1 cellular context compared by ENCODE assay signal in the genomic region with DNA sequence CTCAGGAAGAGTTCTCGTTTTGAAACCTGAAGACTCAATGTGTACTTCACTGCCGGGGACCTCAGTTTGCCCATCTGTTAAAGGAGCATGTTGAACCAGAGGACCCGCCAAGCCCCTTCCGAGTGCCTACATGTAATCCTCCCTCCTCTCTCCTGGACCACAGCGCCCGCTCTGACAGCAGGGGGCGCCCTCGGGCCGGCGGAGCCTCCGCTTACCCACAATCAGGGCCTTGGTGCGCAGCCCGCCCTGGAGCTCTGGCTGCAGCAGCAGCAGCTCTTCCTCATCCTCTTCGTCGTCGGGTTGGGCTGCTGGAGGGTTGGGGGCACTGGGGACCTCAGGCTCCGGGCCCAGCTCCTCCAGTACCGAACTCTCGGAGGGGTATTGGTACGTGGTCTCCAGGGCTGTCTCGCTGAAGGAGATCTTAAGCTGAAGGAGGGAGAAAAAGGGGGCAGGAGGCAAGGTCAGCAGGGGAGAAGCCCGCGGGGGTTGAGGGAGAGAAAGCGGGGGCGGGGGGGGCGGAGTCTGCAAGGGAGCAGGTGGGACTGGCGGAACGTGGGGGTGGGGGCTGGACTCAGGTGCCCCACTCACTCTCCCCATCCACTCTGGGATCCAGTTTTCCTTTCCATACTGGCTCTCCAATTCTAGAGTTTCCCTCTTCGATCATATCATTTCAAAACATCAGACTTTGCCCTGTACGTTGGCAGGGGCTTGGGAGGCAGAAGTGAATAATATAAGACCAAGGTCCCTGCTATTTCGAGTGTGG.
TF ChIP-seq lines count a peak whose summit lies in the region.

No MANE protein-coding gene starts in this region.

TF ChIP-seq in K562, 482 proteins besides CTCF, POLR2A, EP300 and RAD21 (continued from another document and continues in another):
- TF ChIP-seq, protein P1, sequence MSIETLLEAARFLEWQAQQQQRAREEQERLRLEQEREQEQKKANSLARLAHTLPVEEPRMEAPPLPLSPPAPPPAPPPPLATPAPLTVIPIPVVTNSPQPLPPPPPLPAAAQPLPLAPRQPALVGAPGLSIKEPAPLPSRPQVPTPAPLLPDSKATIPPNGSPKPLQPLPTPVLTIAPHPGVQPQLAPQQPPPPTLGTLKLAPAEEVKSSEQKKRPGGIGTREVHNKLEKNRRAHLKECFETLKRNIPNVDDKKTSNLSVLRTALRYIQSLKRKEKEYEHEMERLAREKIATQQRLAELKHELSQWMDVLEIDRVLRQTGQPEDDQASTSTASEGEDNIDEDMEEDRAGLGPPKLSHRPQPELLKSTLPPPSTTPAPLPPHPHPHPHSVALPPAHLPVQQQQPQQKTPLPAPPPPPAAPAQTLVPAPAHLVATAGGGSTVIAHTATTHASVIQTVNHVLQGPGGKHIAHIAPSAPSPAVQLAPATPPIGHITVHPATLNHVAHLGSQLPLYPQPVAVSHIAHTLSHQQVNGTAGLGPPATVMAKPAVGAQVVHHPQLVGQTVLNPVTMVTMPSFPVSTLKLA (conservative IDR thresholded peaks at IDR 0.05) = 0 out of 4 replicates have a peak, but pooled peaks of 1 of the 2 experiments have one; percentile 14
- TF ChIP-seq, protein P2, sequence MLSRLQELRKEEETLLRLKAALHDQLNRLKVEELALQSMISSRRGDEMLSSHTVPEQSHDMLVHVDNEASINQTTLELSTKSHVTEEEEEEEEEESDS (CRISPR knock-in tag; IDR thresholded peaks at IDR 0.05) = no peak
- TF ChIP-seq NEUROD1 (IDR thresholded peaks at IDR 0.05; ENCODE audit: borderline replicate concordance, low read depth, low read length, partially characterized antibody) = peak; percentile 59
- TF ChIP-seq, protein P3, sequence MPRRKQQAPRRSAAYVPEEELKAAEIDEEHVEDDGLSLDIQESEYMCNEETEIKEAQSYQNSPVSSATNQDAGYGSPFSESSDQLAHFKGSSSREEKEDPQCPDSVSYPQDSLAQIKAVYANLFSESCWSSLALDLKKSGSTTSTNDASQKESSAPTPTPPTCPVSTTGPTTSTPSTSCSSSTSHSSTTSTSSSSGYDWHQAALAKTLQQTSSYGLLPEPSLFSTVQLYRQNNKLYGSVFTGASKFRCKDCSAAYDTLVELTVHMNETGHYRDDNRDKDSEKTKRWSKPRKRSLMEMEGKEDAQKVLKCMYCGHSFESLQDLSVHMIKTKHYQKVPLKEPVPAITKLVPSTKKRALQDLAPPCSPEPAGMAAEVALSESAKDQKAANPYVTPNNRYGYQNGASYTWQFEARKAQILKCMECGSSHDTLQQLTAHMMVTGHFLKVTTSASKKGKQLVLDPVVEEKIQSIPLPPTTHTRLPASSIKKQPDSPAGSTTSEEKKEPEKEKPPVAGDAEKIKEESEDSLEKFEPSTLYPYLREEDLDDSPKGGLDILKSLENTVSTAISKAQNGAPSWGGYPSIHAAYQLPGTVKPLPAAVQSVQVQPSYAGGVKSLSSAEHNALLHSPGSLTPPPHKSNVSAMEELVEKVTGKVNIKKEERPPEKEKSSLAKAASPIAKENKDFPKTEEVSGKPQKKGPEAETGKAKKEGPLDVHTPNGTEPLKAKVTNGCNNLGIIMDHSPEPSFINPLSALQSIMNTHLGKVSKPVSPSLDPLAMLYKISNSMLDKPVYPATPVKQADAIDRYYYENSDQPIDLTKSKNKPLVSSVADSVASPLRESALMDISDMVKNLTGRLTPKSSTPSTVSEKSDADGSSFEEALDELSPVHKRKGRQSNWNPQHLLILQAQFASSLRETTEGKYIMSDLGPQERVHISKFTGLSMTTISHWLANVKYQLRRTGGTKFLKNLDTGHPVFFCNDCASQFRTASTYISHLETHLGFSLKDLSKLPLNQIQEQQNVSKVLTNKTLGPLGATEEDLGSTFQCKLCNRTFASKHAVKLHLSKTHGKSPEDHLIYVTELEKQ (CRISPR knock-in tag; IDR thresholded peaks at IDR 0.05) = no peak
- peak in 1 of 2 experiments; percentile 41; a peak in 1 of 4 replicates for TF ChIP-seq HDAC1 (IDR thresholded peaks at IDR 0.05)
- peak; percentile 72 for TF ChIP-seq LCOR (CRISPR knock-in tag; IDR thresholded peaks at IDR 0.05)
- TF ChIP-seq TCF7L2 (IDR thresholded peaks at IDR 0.05; ENCODE audit: low read depth, low read length) = no peak
- no peak for TF ChIP-seq ZNF324 (CRISPR knock-in tag; IDR thresholded peaks at IDR 0.05)
- TF ChIP-seq U2AF2 (optimal IDR thresholded peaks at IDR 0.05; ENCODE audit: low read depth, low read length) = no peak
- peak; percentile 41; the same call in 1 of the 2 replicates for TF ChIP-seq ETV1 (tag; conservative IDR thresholded peaks at IDR 0.05; ENCODE audit: low read depth)
- 0 out of 2 replicates have a peak, but pooled peaks have one; percentile 22 for TF ChIP-seq TEAD4 (IDR thresholded peaks at IDR 0.05; ENCODE audit: low read length)
- no peak for TF ChIP-seq TEAD4 (CRISPR knock-in tag; IDR thresholded peaks at IDR 0.05; ENCODE audit: borderline replicate concordance)
- TF ChIP-seq SOX6 (IDR thresholded peaks at IDR 0.05) = peak; percentile 51; the same call in 1 of the 2 replicates
- TF ChIP-seq RB1 (IDR thresholded peaks at IDR 0.05; ENCODE audit: low read depth) = peak; percentile 96
- TF ChIP-seq PHB2 (IDR thresholded peaks at IDR 0.05; ENCODE audit: low read depth) = no peak
- TF ChIP-seq ZBTB7A (IDR thresholded peaks at IDR 0.05; ENCODE audit: borderline replicate concordance, control insufficient read depth, low read depth, low read length) = peak; percentile 92
- TF ChIP-seq HOXB6 (CRISPR knock-in tag; IDR thresholded peaks at IDR 0.05; ENCODE audit: borderline replicate concordance) = no peak
- no peak for TF ChIP-seq RHOXF2B (CRISPR knock-in tag; conservative IDR thresholded peaks at IDR 0.05)
- TF ChIP-seq BRF1 (IDR thresholded peaks at IDR 0.05; ENCODE audit: borderline replicate concordance, extremely low read depth, insufficient read length) = no peak
- 0 out of 2 replicates have a peak, but pooled peaks have one; percentile 17 for TF ChIP-seq ELF4 (CRISPR knock-in tag; IDR thresholded peaks at IDR 0.05)
- no peak for TF ChIP-seq ELF2 (CRISPR knock-in tag; IDR thresholded peaks at IDR 0.05)
- peak; percentile 75 for TF ChIP-seq EGR1 (conservative IDR thresholded peaks at IDR 0.05)
- TF ChIP-seq ZNF436 (CRISPR knock-in tag; IDR thresholded peaks at IDR 0.05) = no peak
- peak; percentile 76 to 80 for TF ChIP-seq NRF1 (conservative IDR thresholded peaks at IDR 0.05 in 1 of 2, IDR thresholded peaks at IDR 0.05 in 1 of 2)
- peak; percentile 48 for TF ChIP-seq CREM (IDR thresholded peaks at IDR 0.05; ENCODE audit: low read depth)
- TF ChIP-seq, protein P4, sequence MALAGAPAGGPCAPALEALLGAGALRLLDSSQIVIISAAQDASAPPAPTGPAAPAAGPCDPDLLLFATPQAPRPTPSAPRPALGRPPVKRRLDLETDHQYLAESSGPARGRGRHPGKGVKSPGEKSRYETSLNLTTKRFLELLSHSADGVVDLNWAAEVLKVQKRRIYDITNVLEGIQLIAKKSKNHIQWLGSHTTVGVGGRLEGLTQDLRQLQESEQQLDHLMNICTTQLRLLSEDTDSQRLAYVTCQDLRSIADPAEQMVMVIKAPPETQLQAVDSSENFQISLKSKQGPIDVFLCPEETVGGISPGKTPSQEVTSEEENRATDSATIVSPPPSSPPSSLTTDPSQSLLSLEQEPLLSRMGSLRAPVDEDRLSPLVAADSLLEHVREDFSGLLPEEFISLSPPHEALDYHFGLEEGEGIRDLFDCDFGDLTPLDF (CRISPR knock-in tag; IDR thresholded peaks at IDR 0.05) = 0 out of 2 replicates have a peak, but pooled peaks have one; percentile 47
- TF ChIP-seq TCF7 (IDR thresholded peaks at IDR 0.05; ENCODE audit: borderline replicate concordance) = no peak
- TF ChIP-seq ATF1 (CRISPR knock-in tag; IDR thresholded peaks at IDR 0.05) = no peak
- TF ChIP-seq ATF1 (tag; IDR thresholded peaks at IDR 0.05) = 0 out of 2 replicates have a peak, but pooled peaks have one; percentile 12
- no peak for TF ChIP-seq NCOA6 (IDR thresholded peaks at IDR 0.05)
- peak; percentile 66 for TF ChIP-seq JUND (IDR thresholded peaks at IDR 0.05; ENCODE audit: borderline replicate concordance, low read depth, low read length)
- TF ChIP-seq JUND (tag; IDR thresholded peaks at IDR 0.05; ENCODE audit: borderline replicate concordance, low read depth, low read length) = no peak; the same call in 2 of the 3 replicates
- no peak for TF ChIP-seq MCM2 (IDR thresholded peaks at IDR 0.05; ENCODE audit: low read depth)
- peak; percentile 25 for TF ChIP-seq KDM5B (IDR thresholded peaks at IDR 0.05; ENCODE audit: insufficient replicate concordance, low read depth, low read length)
- TF ChIP-seq GABPA (tag; conservative IDR thresholded peaks at IDR 0.05; ENCODE audit: low read depth) = no peak
- peak; percentile 43 for TF ChIP-seq HMGN3 (IDR thresholded peaks at IDR 0.05; ENCODE audit: borderline replicate concordance, extremely low read depth, insufficient read length, low read depth, low read length)
- TF ChIP-seq, protein P5, sequence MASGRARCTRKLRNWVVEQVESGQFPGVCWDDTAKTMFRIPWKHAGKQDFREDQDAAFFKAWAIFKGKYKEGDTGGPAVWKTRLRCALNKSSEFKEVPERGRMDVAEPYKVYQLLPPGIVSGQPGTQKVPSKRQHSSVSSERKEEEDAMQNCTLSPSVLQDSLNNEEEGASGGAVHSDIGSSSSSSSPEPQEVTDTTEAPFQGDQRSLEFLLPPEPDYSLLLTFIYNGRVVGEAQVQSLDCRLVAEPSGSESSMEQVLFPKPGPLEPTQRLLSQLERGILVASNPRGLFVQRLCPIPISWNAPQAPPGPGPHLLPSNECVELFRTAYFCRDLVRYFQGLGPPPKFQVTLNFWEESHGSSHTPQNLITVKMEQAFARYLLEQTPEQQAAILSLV (tag; IDR thresholded peaks at IDR 0.05) = no peak
- no peak for TF ChIP-seq ILF3 (IDR thresholded peaks at IDR 0.05; ENCODE audit: borderline replicate concordance)
- 0 out of 2 replicates have a peak, but pooled peaks have one; percentile 38 for TF ChIP-seq L3MBTL2 (IDR thresholded peaks at IDR 0.05)
- peak; percentile 60 for TF ChIP-seq KLF16 (IDR thresholded peaks at IDR 0.05)
- TF ChIP-seq POLR2G (IDR thresholded peaks at IDR 0.05; ENCODE audit: low read depth, low read length) = peak; percentile 61
- TF ChIP-seq ZNF274 (IDR thresholded peaks at IDR 0.05; ENCODE audit: borderline replicate concordance, low read depth, low read length) = no peak
- TF ChIP-seq, protein P6, sequence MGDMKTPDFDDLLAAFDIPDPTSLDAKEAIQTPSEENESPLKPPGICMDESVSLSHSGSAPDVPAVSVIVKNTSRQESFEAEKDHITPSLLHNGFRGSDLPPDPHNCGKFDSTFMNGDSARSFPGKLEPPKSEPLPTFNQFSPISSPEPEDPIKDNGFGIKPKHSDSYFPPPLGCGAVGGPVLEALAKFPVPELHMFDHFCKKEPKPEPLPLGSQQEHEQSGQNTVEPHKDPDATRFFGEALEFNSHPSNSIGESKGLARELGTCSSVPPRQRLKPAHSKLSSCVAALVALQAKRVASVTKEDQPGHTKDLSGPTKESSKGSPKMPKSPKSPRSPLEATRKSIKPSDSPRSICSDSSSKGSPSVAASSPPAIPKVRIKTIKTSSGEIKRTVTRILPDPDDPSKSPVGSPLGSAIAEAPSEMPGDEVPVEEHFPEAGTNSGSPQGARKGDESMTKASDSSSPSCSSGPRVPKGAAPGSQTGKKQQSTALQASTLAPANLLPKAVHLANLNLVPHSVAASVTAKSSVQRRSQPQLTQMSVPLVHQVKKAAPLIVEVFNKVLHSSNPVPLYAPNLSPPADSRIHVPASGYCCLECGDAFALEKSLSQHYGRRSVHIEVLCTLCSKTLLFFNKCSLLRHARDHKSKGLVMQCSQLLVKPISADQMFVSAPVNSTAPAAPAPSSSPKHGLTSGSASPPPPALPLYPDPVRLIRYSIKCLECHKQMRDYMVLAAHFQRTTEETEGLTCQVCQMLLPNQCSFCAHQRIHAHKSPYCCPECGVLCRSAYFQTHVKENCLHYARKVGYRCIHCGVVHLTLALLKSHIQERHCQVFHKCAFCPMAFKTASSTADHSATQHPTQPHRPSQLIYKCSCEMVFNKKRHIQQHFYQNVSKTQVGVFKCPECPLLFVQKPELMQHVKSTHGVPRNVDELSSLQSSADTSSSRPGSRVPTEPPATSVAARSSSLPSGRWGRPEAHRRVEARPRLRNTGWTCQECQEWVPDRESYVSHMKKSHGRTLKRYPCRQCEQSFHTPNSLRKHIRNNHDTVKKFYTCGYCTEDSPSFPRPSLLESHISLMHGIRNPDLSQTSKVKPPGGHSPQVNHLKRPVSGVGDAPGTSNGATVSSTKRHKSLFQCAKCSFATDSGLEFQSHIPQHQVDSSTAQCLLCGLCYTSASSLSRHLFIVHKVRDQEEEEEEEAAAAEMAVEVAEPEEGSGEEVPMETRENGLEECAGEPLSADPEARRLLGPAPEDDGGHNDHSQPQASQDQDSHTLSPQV (IDR thresholded peaks at IDR 0.05) = peak; percentile 70
- TF ChIP-seq CBFB (CRISPR knock-in tag; IDR thresholded peaks at IDR 0.05) = peak; percentile 63; the same call in 1 of the 2 replicates
- TF ChIP-seq, protein P7, sequence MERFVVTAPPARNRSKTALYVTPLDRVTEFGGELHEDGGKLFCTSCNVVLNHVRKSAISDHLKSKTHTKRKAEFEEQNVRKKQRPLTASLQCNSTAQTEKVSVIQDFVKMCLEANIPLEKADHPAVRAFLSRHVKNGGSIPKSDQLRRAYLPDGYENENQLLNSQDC (CRISPR knock-in tag; IDR thresholded peaks at IDR 0.05) = no peak
- peak; percentile 51 for TF ChIP-seq ZFX (CRISPR knock-in tag; IDR thresholded peaks at IDR 0.05)
- TF ChIP-seq, protein P8, sequence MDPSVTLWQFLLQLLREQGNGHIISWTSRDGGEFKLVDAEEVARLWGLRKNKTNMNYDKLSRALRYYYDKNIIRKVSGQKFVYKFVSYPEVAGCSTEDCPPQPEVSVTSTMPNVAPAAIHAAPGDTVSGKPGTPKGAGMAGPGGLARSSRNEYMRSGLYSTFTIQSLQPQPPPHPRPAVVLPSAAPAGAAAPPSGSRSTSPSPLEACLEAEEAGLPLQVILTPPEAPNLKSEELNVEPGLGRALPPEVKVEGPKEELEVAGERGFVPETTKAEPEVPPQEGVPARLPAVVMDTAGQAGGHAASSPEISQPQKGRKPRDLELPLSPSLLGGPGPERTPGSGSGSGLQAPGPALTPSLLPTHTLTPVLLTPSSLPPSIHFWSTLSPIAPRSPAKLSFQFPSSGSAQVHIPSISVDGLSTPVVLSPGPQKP (CRISPR knock-in tag; IDR thresholded peaks at IDR 0.05) = no peak
- TF ChIP-seq BCOR (IDR thresholded peaks at IDR 0.05) = peak; percentile 48; the same call in 1 of the 2 replicates
- TF ChIP-seq SP1 (CRISPR knock-in tag; IDR thresholded peaks at IDR 0.05) = peak; percentile 64; the same call in 1 of the 2 replicates
- TF ChIP-seq, protein P9, sequence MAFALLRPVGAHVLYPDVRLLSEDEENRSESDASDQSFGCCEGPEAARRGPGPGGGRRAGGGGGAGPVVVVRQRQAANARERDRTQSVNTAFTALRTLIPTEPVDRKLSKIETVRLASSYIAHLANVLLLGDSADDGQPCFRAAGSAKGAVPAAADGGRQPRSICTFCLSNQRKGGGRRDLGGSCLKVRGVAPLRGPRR (CRISPR knock-in tag; IDR thresholded peaks at IDR 0.05) = no peak
- peak; percentile 69 to 92 for TF ChIP-seq MAZ (CRISPR knock-in tag; conservative IDR thresholded peaks at IDR 0.05 in 1 of 2, IDR thresholded peaks at IDR 0.05 in 1 of 2)
- TF ChIP-seq SRF (CRISPR knock-in tag; IDR thresholded peaks at IDR 0.05) = peak in 1 of 2 experiments; percentile 52; a peak in 1 of 4 replicates
- TF ChIP-seq RBFOX2 (IDR thresholded peaks at IDR 0.05; ENCODE audit: low read depth, low read length) = peak; percentile 65
- no peak for TF ChIP-seq EWSR1 (IDR thresholded peaks at IDR 0.05; ENCODE audit: borderline replicate concordance, low read depth, partially characterized antibody)
- TF ChIP-seq CC2D1A (IDR thresholded peaks at IDR 0.05) = peak; percentile 90; the same call in 1 of the 2 replicates
